ENCODE assay signal across 8 cellular contexts in genomic region chr2:113602869-113603466, GRCh38. TPM values are rescaled to one million over a fixed set of nuclear protein-coding genes. Genes with fewer than 3 reads are reported as not detected.
A peak's percentile ranks its signal among the peaks of the same experiment; 100 is the strongest.
DNase-seq lines count a peak whose midpoint lies in the region; ATAC-seq and TF ChIP-seq lines count a peak whose summit lies in the region.

No MANE protein-coding gene starts in this region.

- peak overlapping the region; percentile 66 for H3K4me3 ChIP-seq in Karpas-422 (ENCODE audit: low read length)
- H3K4me3 ChIP-seq in effector memory CD4-positive, alpha-beta T cell (ENCODE audit: insufficient read depth, low read depth, low read length, poor library complexity, severe bottlenecking) = peak overlapping the region; percentile 29

- DNase-seq in Karpas-422 = peak; percentile 44
- no peak for DNase-seq in effector memory CD4-positive, alpha-beta T cell
- DNase-seq in natural killer cell treated with Interleukin-12 subunit alpha and Interleukin-12 subunit beta and Interleukin-15 and Interleukin-18, amount 100 ng/mL, for 72 hours (ENCODE audit: low spot score) = no peak
- no peak for DNase-seq in DMS153 (lab: John Stamatoyannopoulos, UW)
- DNase-seq in NCI-H1105 treated with DMSO at 0.1 percent for 48 hours (lab: John Stamatoyannopoulos, UW) = no peak

- H3K27me3 Mint-ChIP-seq in natural killer cell treated with Interleukin-12 subunit alpha and Interleukin-12 subunit beta and Interleukin-15 and Interleukin-18, amount 100 ng/mL, for 72 hours = no peaks in the 10 kb centered on the region

- H3K9me3 Mint-ChIP-seq in natural killer cell treated with Interleukin-12 subunit alpha and Interleukin-12 subunit beta and Interleukin-15 and Interleukin-18, amount 100 ng/mL, for 72 hours = no peaks in the 10 kb centered on the region

- H3K9me3 ChIP-seq in Karpas-422 (ENCODE audit: low read length) = no peaks in the 10 kb centered on the region
- no peaks in the 10 kb centered on the region for H3K9me3 ChIP-seq in effector memory CD4-positive, alpha-beta T cell (ENCODE audit: control insufficient read depth, low read length)

- H3K36me3 Mint-ChIP-seq in natural killer cell treated with Interleukin-12 subunit alpha and Interleukin-12 subunit beta and Interleukin-15 and Interleukin-18, amount 100 ng/mL, for 72 hours = no peaks in the 10 kb centered on the region

- H2AFZ ChIP-seq in Karpas-422 (ENCODE audit: low read length) = no peak overlapping the region

- H3K4me1 ChIP-seq in Karpas-422 (ENCODE audit: low read length) = peaks cover 9% of the 10 kb centered on the region
- no peaks in the 10 kb centered on the region for H3K4me1 ChIP-seq in effector memory CD4-positive, alpha-beta T cell (ENCODE audit: control insufficient read depth, insufficient read depth, low read length, poor library complexity, severe bottlenecking)

- H3K36me3 ChIP-seq in Karpas-422 (ENCODE audit: insufficient read depth, low read length) = no peaks in the 10 kb centered on the region
- no peaks in the 10 kb centered on the region for H3K36me3 ChIP-seq in effector memory CD4-positive, alpha-beta T cell (ENCODE audit: control insufficient read depth, insufficient read depth, low read length)

- H4K20me1 ChIP-seq in Karpas-422 (ENCODE audit: insufficient read depth, low read depth, low read length) = no peaks in the 10 kb centered on the region

- peak overlapping the region; percentile 74 to 93 for H3K27ac Mint-ChIP-seq in natural killer cell treated with Interleukin-12 subunit alpha and Interleukin-12 subunit beta and Interleukin-15 and Interleukin-18, amount 100 ng/mL, for 72 hours

- peak overlapping the region; percentile 71 for H3K27ac ChIP-seq in C4-2B
- peak overlapping the region; percentile 58 for H3K27ac ChIP-seq in Karpas-422 (ENCODE audit: low read length)
- peak overlapping the region; percentile 65 for H3K27ac ChIP-seq in effector memory CD4-positive, alpha-beta T cell (ENCODE audit: insufficient read depth, low read length, poor library complexity, severe bottlenecking)

- peak overlapping the region; percentile 67 for H3K9ac ChIP-seq in Karpas-422 (ENCODE audit: low read length)

- peaks cover 4 to 5% of the 10 kb centered on the region in 2 donors for H3K4me1 Mint-ChIP-seq in natural killer cell treated with Interleukin-12 subunit alpha and Interleukin-12 subunit beta and Interleukin-15 and Interleukin-18, amount 100 ng/mL, for 72 hours (ENCODE audit: low read depth in 2 of 2)

- TF ChIP-seq CTCF in C4-2B (conservative IDR thresholded peaks at IDR 0.05) = no peak

- H3K9me2 ChIP-seq in Karpas-422 (replicated peaks; ENCODE audit: insufficient read depth, low read length) = no peaks in the 10 kb centered on the region

- peak overlapping the region; percentile 70 for H3K4me3 Mint-ChIP-seq in natural killer cell treated with Interleukin-12 subunit alpha and Interleukin-12 subunit beta and Interleukin-15 and Interleukin-18, amount 100 ng/mL, for 72 hours

- no peaks in the 10 kb centered on the region for H3K27me3 ChIP-seq in Karpas-422 (ENCODE audit: low read length)
- no peaks in the 10 kb centered on the region for H3K27me3 ChIP-seq in effector memory CD4-positive, alpha-beta T cell (replicated peaks; ENCODE audit: control insufficient read depth, insufficient read depth, low read length, poor library complexity, severe bottlenecking)

- ATAC-seq in natural killer cell treated with Interleukin-12 subunit alpha and Interleukin-12 subunit beta and Interleukin-15 and Interleukin-18, amount 100 ng/mL, for 72 hours = peak; percentile 60 to 91
- ATAC-seq in GM21390 (IDR thresholded peaks at IDR 0.05; ENCODE audit: unreplicated experiment) = no peak
- no peak for ATAC-seq in HG02642 (IDR thresholded peaks at IDR 0.05; ENCODE audit: poor library complexity, unreplicated experiment)

- peak overlapping the region; percentile 69 for H3K4me2 ChIP-seq in Karpas-422 (ENCODE audit: low read depth, low read length, poor library complexity, severe bottlenecking)

- H3K79me2 ChIP-seq in Karpas-422 (ENCODE audit: low read length) = no peaks in the 10 kb centered on the region

RNA-seq across cellular contexts. Expression of gene RABL2A, which starts 24.1 kb away (rescaled TPM):
- 17.5 and 38.5 TPM in 2 replicates for total RNA-seq in Karpas-422 (2014; rRNA removed; shearing (Covaris generic); ENCODE audit: low replicate concordance)
- total RNA-seq in natural killer cell treated with Interleukin-12 subunit alpha and Interleukin-12 subunit beta and Interleukin-15 and Interleukin-18, amount 100 ng/mL, for 72 hours = 10 to 100 TPM in 1 of 2 donors, 1 to 10 TPM in 1; 9.5 to 11.1 TPM

Comparison
In these comparisons a context has a peak if more than half of its experiments do, and no peak if none do; other contexts are left out.
1. ATAC-seq: peak in natural killer cell treated with Interleukin-12 subunit alpha and Interleukin-12 subunit beta and Interleukin-15 and Interleukin-18, amount 100 ng/mL, for 72 hours (2 of 2); none in GM21390 (single experiment) and HG02642 (single experiment).
2. Peak in every context shown above with its lines, with median percentiles within 50 percentile points of each other: H3K27ac ChIP-seq.